8 cellular contexts compared by ENCODE assay signal in the genomic region with DNA sequence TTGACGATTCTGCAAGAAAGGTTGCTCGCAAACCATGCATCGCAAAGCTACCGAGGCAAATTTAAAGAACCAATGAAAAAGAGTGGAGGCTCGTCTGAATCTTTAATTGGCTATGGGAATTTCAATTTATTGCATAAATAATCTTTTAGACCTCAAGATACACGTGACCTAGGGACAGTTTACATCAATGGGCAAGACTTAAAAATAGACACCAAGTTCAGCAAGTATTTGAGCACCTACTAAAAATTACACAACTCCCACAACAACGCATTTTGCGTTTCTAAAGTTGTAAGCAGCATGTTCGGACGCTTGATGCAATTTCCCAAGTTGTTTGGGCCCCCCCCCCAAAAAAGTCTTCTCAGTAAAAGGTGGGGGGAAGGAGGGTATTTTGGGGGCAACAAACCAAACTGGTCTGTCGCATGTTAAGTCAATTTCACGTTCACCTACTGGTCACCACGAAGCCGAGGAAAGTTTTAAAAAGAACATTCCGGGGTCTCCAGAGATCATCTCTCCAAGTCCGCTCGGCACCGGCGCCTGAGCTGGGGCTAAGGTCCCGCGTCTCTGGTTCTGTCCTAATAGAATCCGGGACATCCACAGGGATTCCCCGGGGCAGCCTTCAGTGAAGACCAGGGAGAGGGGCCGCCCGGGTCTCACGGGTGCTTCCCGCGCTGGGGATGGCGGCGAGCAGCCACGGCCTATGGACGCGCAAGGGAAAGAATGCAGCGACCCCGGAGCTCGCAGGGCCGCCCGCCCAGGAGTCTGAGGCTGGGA. TPM values are rescaled to one million over a fixed set of nuclear protein-coding genes. Genes with fewer than 3 reads are reported as not detected.
DNase-seq lines count a peak whose midpoint lies in the region; ATAC-seq and TF ChIP-seq lines count a peak whose summit lies in the region.

No MANE protein-coding gene starts in this region.

- H2BK12ac ChIP-seq in mesenchymal stem cell (ENCODE audit: low read length in 2 of 2) = peak overlapping the region in 1 of 2 experiments; percentile 8

- POLR2A ChIA-PET in RWPE1 (lab: Yijun Ruan, JAX; ENCODE audit: low non-redundant PET) = interaction anchor here (0.9 kb wide), 1 partner anchor 9 kb away, joined by 4 read pairs; no protein-coding TSS in a partner anchor

- ATAC-seq in HG02970 (IDR thresholded peaks at IDR 0.05; ENCODE audit: low FRiP score, unreplicated experiment) (peak; percentile 7), upper lobe of left lung (ENCODE audit: low FRiP score in 2 of 2) (no peak)

- peak overlapping the region; percentile 99 for H3K9ac ChIP-seq in mesenchymal stem cell (ENCODE audit: low read length)

- peak overlapping the region; percentile 98 for H2BK120ac ChIP-seq in mesenchymal stem cell (ENCODE audit: low read depth, low read length)

- peak overlapping the region; percentile 2 to 5 for H3K14ac ChIP-seq in mesenchymal stem cell (ENCODE audit: low read length in 2 of 2)

- TF ChIP-seq CTCF in RWPE1 (conservative IDR thresholded peaks at IDR 0.05; ENCODE audit: low read depth) (no peak), coronary artery (IDR thresholded peaks at IDR 0.05) (no peak), upper lobe of left lung (IDR thresholded peaks at IDR 0.05) (no peak)

- peaks cover 10% of the 10 kb centered on the region for H3K4me1 ChIP-seq in mesenchymal stem cell (ENCODE audit: control insufficient read depth, insufficient read depth, low read depth, low read length)
- peaks cover 61 to 83% (median 67%) of the 10 kb centered on the region in 4 donors for H3K4me1 ChIP-seq in upper lobe of left lung

- peak overlapping the region; percentile 59 for H2AK5ac ChIP-seq in mesenchymal stem cell (ENCODE audit: low read length, severe bottlenecking)

- H2BK5ac ChIP-seq in mesenchymal stem cell (ENCODE audit: low read depth, low read length, poor library complexity, severe bottlenecking) = peak overlapping the region; percentile 12

- peak; percentile 40 for DNase-seq in DMS53 (lab: John Stamatoyannopoulos, UW)
- DNase-seq in DMS53 treated with DMSO at 0.1 percent for 48 hours (lab: John Stamatoyannopoulos, UW; ENCODE audit: unreplicated experiment) = no peak
- no peak for DNase-seq in RWPE1 (ENCODE audit: low spot score)
- DNase-seq in coronary artery (ENCODE audit: low spot score) = peak; percentile 77
- peak; percentile 72 for DNase-seq in mesenchymal stem cell
- no peak for DNase-seq in upper lobe of left lung
- no peak for DNase-seq in kidney glomerular epithelial cell (lab: John Stamatoyannopoulos, UW)

- H4K8ac ChIP-seq in mesenchymal stem cell (ENCODE audit: low read length) = peak overlapping the region; percentile 100

- peak overlapping the region; percentile 3 for H2AFZ ChIP-seq in mesenchymal stem cell (ENCODE audit: low read depth, low read length)

- under 1% methylated on average over 31 of the region's 38 CpGs for WGBS in mesenchymal stem cell
- WGBS in upper lobe of left lung, 2 donors = 0 to 1% methylated on average over 19 to 38 of the region's 38 CpGs

- peak overlapping the region; percentile 77 for H2BK15ac ChIP-seq in mesenchymal stem cell (ENCODE audit: low read depth, poor library complexity, severe bottlenecking)

- H3K4me3 ChIP-seq in coronary artery (peak overlapping the region; percentile 84), mesenchymal stem cell (ENCODE audit: insufficient read depth in 1 of 2, low read depth in 1 of 2, low read length in 2 of 2) (peak overlapping the region; percentile 71 to 98), upper lobe of left lung (peak overlapping the region; percentile 63 to 91 (median 88))

- H3K27ac ChIP-seq in RWPE1 (peak overlapping the region; percentile 98), coronary artery (peak overlapping the region; percentile 92 to 93), mesenchymal stem cell (ENCODE audit: low read length, poor library complexity, severe bottlenecking) (peak overlapping the region; percentile 63), upper lobe of left lung (peak overlapping the region; percentile 96 to 98 (median 98))

- H4K91ac ChIP-seq in mesenchymal stem cell (ENCODE audit: low read length) = peak overlapping the region; percentile 91

- H3K36me3 ChIP-seq in mesenchymal stem cell (ENCODE audit: control insufficient read depth in 1 of 2, insufficient read depth in 2 of 2, low read depth in 1 of 2, low read length in 2 of 2) = peaks cover 4 to 7% of the 10 kb centered on the region in 2 experiments
- H3K36me3 ChIP-seq in upper lobe of left lung = no peaks in the 10 kb centered on the region

- no peak for TF ChIP-seq POLR2A in upper lobe of left lung (IDR thresholded peaks at IDR 0.05)

- peak overlapping the region; percentile 87 for H3K4me2 ChIP-seq in mesenchymal stem cell (ENCODE audit: low read length, poor library complexity, severe bottlenecking)

- TF ChIP-seq EP300 in upper lobe of left lung (IDR thresholded peaks at IDR 0.05) = no peak

- H3K27me3 ChIP-seq in mesenchymal stem cell (ENCODE audit: control insufficient read depth in 1 of 2, insufficient read depth in 1 of 2, low read length in 2 of 2) (no peaks in the 10 kb centered on the region), upper lobe of left lung (no peaks in the 10 kb centered on the region)

- no peaks in the 10 kb centered on the region for H3K79me1 ChIP-seq in mesenchymal stem cell (replicated peaks; ENCODE audit: low read length, poor library complexity, severe bottlenecking)

- peak overlapping the region; percentile 89 to 99 for H3K4ac ChIP-seq in mesenchymal stem cell (ENCODE audit: low read depth in 1 of 2, low read length in 2 of 2)

- H3K23ac ChIP-seq in mesenchymal stem cell (ENCODE audit: low read length in 2 of 2) = peak overlapping the region in 1 of 2 experiments; percentile 97

- CTCF ChIA-PET in RWPE1 (lab: Yijun Ruan, JAX) = interaction anchor here (0.5 to 3.2 kb wide), 3 partner anchors 17 to 1648 kb away, joined by 3 to 12 read pairs (median 5); no protein-coding TSS in a partner anchor

- peak overlapping the region; percentile 93 to 100 for H3K18ac ChIP-seq in mesenchymal stem cell (ENCODE audit: low read depth in 1 of 2, low read length in 2 of 2)

- H3K9me3 ChIP-seq in mesenchymal stem cell (ENCODE audit: control insufficient read depth, low read length) (no peaks in the 10 kb centered on the region), upper lobe of left lung (no peaks in the 10 kb centered on the region)

RNA-seq across cellular contexts. Expression of gene SNX5, which starts 0.8 kb away (rescaled TPM):
- polyA plus RNA-seq in mesenchymal stem cell (2013, experiment 1 of 2) = 76.3 TPM
- 76.9 TPM for polyA plus RNA-seq in mesenchymal stem cell (2013, experiment 2 of 2)
- total RNA-seq in upper lobe of left lung = 100 to 1,000 TPM in 4 of 6 donors, 10 to 100 TPM in 2; 72.0 to 177 (median 111) TPM

RNA-seq across cellular contexts. Expression of gene MGME1, which starts 1.0 kb away (rescaled TPM):
- 14.6 TPM for polyA plus RNA-seq in mesenchymal stem cell (2013, experiment 1 of 2)
- 13.8 TPM for polyA plus RNA-seq in mesenchymal stem cell (2013, experiment 2 of 2)
- 10 to 100 TPM in 5 of 6 donors, 1 to 10 TPM in 1; 9.4 to 22.0 (median 13.3) TPM for total RNA-seq in upper lobe of left lung

Comparison
In these comparisons a context has a peak if more than half of its experiments do, and no peak if none do; other contexts are left out.
1. DNase-seq: peak in DMS53 (single experiment), coronary artery (single experiment) and mesenchymal stem cell (single experiment); none in DMS53 treated with DMSO at 0.1 percent for 48 hours (single experiment), RWPE1 (single experiment), upper lobe of left lung (0 of 2) and kidney glomerular epithelial cell (single experiment).
2. Peak in every context shown above with its lines, with median percentiles within 50 percentile points of each other: H3K27ac ChIP-seq and H3K4me3 ChIP-seq.